ENCODE assay signal across 9 cellular contexts in the genomic region with DNA sequence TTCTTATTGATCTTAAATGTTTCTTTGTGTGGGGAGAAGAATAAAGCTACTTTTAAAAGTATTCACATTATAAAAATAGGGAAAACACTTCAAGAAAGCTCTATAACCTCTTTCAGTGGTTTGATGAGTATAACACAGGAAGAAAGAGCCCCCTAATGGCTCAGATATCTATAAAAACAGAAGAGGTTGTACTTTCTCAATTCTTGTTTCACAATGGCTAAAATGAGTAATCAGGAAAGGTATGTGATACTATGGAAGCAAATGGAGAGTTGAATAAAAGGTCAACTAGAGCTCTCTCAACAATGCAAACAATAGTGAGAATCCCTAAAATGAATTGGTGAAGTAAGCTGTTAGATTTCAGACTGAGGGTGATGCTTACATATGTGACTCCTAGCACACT.
DNase-seq lines count a peak whose midpoint lies in the region; ATAC-seq lines count a peak whose summit lies in the region.
"Had no signal": no experiment of that assay in that cellular context is flagged by ENCODE, and none has a peak within 500 bp of the region (broad histone marks: within the 10 kb centered on the region; RNA-seq: fewer than 3 reads in every experiment).

No MANE protein-coding gene starts in this region.

- intact Hi-C loops in activated CD4-positive, alpha-beta T cell treated with anti-CD3 and anti-CD28 coated beads for 36 hours (cut with DNase I, micrococcal nuclease) = no loop called here

- ATAC-seq in stimulated activated naive B cell treated with anti-CD40 and anti-IgM and Interleukin-4, amounts not matched to agents 10 μg/mL and 1 μg/mL and 100 μg/mL, for 72 hours (replicated peaks) = peak; percentile 21 to 31
- ATAC-seq in activated CD4-positive, alpha-beta T cell treated with anti-CD3 and anti-CD28 coated beads for 36 hours = no peak
- ATAC-seq in GM21619 (IDR thresholded peaks at IDR 0.05; ENCODE audit: unreplicated experiment) = no peak
- ATAC-seq: T-cell had no signal

- no peaks in the 10 kb centered on the region for H3K36me3 Mint-ChIP-seq in stimulated activated naive B cell treated with anti-CD40 and anti-IgM and Interleukin-4, amounts not matched to agents 10 μg/mL and 1 μg/mL and 100 μg/mL, for 72 hours
- H3K36me3 Mint-ChIP-seq in activated naive CD4-positive, alpha-beta T cell treated with anti-CD3 and anti-CD28 coated beads, Interleukin-2, amount 10 ng/mL, durations not matched to agents 7 days and 5 days = no peaks in the 10 kb centered on the region
- H3K36me3 Mint-ChIP-seq in activated CD4-positive, alpha-beta T cell treated with anti-CD3 and anti-CD28 coated beads for 36 hours (ENCODE audit: low read depth) = no peaks in the 10 kb centered on the region
- H3K36me3 Mint-ChIP-seq: T-cell had no signal

- POLR2A ChIA-PET in activated CD4-positive, alpha-beta T cell treated with anti-CD3 and anti-CD28 coated beads for 36 hours (lab: Charles Lee) = no interaction called here

- H3K4me1 Mint-ChIP-seq in stimulated activated naive B cell treated with anti-CD40 and anti-IgM and Interleukin-4, amounts not matched to agents 10 μg/mL and 1 μg/mL and 100 μg/mL, for 72 hours = no peaks in the 10 kb centered on the region
- no peaks in the 10 kb centered on the region for H3K4me1 Mint-ChIP-seq in activated naive CD4-positive, alpha-beta T cell treated with anti-CD3 and anti-CD28 coated beads, Interleukin-2, amount 10 ng/mL, durations not matched to agents 7 days and 5 days
- no peaks in the 10 kb centered on the region for H3K4me1 Mint-ChIP-seq in activated CD4-positive, alpha-beta T cell treated with anti-CD3 and anti-CD28 coated beads for 36 hours
- H3K4me1 Mint-ChIP-seq: T-cell had no signal

- no peaks in the 10 kb centered on the region for H3K9me3 Mint-ChIP-seq in stimulated activated naive B cell treated with anti-CD40 and anti-IgM and Interleukin-4, amounts not matched to agents 10 μg/mL and 1 μg/mL and 100 μg/mL, for 72 hours
- peaks cover 4% of the 10 kb centered on the region for H3K9me3 Mint-ChIP-seq in activated naive CD4-positive, alpha-beta T cell treated with anti-CD3 and anti-CD28 coated beads, Interleukin-2, amount 10 ng/mL, durations not matched to agents 7 days and 5 days
- peaks cover 4% of the 10 kb centered on the region for H3K9me3 Mint-ChIP-seq in activated CD4-positive, alpha-beta T cell treated with anti-CD3 and anti-CD28 coated beads for 36 hours (ENCODE audit: low read depth)

- H3K4me3 Mint-ChIP-seq in stimulated activated naive B cell treated with anti-CD40 and anti-IgM and Interleukin-4, amounts not matched to agents 10 μg/mL and 1 μg/mL and 100 μg/mL, for 72 hours = no peak overlapping the region
- H3K4me3 Mint-ChIP-seq in activated naive CD4-positive, alpha-beta T cell treated with anti-CD3 and anti-CD28 coated beads, Interleukin-2, amount 10 ng/mL, durations not matched to agents 7 days and 5 days = no peak overlapping the region
- no peak overlapping the region for H3K4me3 Mint-ChIP-seq in activated CD4-positive, alpha-beta T cell treated with anti-CD3 and anti-CD28 coated beads for 36 hours
- H3K4me3 Mint-ChIP-seq: T-cell had no signal

- CTCF ChIA-PET in activated naive CD4-positive, alpha-beta T cell treated with anti-CD3 and anti-CD28 coated beads, Interleukin-2, amount 10 ng/mL, durations not matched to agents 7 days and 5 days (lab: Charles Lee) = no interaction called here
- CTCF ChIA-PET in activated CD4-positive, alpha-beta T cell treated with anti-CD3 and anti-CD28 coated beads for 36 hours (lab: Charles Lee) = no interaction called here

- H3K27ac Mint-ChIP-seq in stimulated activated naive B cell treated with anti-CD40 and anti-IgM and Interleukin-4, amounts not matched to agents 10 μg/mL and 1 μg/mL and 100 μg/mL, for 72 hours = no peak overlapping the region
- no peak overlapping the region for H3K27ac Mint-ChIP-seq in activated naive CD4-positive, alpha-beta T cell treated with anti-CD3 and anti-CD28 coated beads, Interleukin-2, amount 10 ng/mL, durations not matched to agents 7 days and 5 days
- no peak overlapping the region for H3K27ac Mint-ChIP-seq in activated CD4-positive, alpha-beta T cell treated with anti-CD3 and anti-CD28 coated beads for 36 hours
- H3K27ac Mint-ChIP-seq: T-cell had no signal

- peak; percentile 47 for DNase-seq in NCI-H2171 treated with DMSO at 0.1 percent for 48 hours (lab: John Stamatoyannopoulos, UW)
- DNase-seq in NCI-H2171 (lab: John Stamatoyannopoulos, UW) = no peak
- DNase-seq in NCI-H524 treated with DMSO at 0.1 percent for 48 hours (lab: John Stamatoyannopoulos, UW) = peak; percentile 6
- DNase-seq in cerebellar cortex (ENCODE audit: low spot score) = peak; percentile 81
- DNase-seq in stimulated activated naive B cell treated with anti-CD40 and anti-IgM and Interleukin-4, amounts not matched to agents 10 μg/mL and 1 μg/mL and 100 μg/mL, for 72 hours = no peak
- DNase-seq in activated naive CD4-positive, alpha-beta T cell treated with anti-CD3 and anti-CD28 coated beads, Interleukin-2, amount 10 ng/mL, durations not matched to agents 7 days and 5 days = no peak
- DNase-seq in activated CD4-positive, alpha-beta T cell treated with anti-CD3 and anti-CD28 coated beads for 36 hours = no peak
- DNase-seq: T-cell had no signal

- H3K27me3 Mint-ChIP-seq in stimulated activated naive B cell treated with anti-CD40 and anti-IgM and Interleukin-4, amounts not matched to agents 10 μg/mL and 1 μg/mL and 100 μg/mL, for 72 hours = no peaks in the 10 kb centered on the region
- H3K27me3 Mint-ChIP-seq in activated naive CD4-positive, alpha-beta T cell treated with anti-CD3 and anti-CD28 coated beads, Interleukin-2, amount 10 ng/mL, durations not matched to agents 7 days and 5 days = no peaks in the 10 kb centered on the region
- H3K27me3 Mint-ChIP-seq in activated CD4-positive, alpha-beta T cell treated with anti-CD3 and anti-CD28 coated beads for 36 hours = no peaks in the 10 kb centered on the region
- H3K27me3 Mint-ChIP-seq: T-cell had no signal

Comparison
In these comparisons a context has a peak if more than half of its experiments do, and no peak if none do; other contexts are left out.
1. DNase-seq: peak in NCI-H2171 treated with DMSO at 0.1 percent for 48 hours (single experiment), NCI-H524 treated with DMSO at 0.1 percent for 48 hours (single experiment) and cerebellar cortex (single experiment); none in NCI-H2171 (single experiment), stimulated activated naive B cell treated with anti-CD40 and anti-IgM and Interleukin-4, amounts not matched to agents 10 μg/mL and 1 μg/mL and 100 μg/mL, for 72 hours (single experiment), activated naive CD4-positive, alpha-beta T cell treated with anti-CD3 and anti-CD28 coated beads, Interleukin-2, amount 10 ng/mL, durations not matched to agents 7 days and 5 days (single experiment) and activated CD4-positive, alpha-beta T cell treated with anti-CD3 and anti-CD28 coated beads for 36 hours (single experiment).
2. ATAC-seq: peak in stimulated activated naive B cell treated with anti-CD40 and anti-IgM and Interleukin-4, amounts not matched to agents 10 μg/mL and 1 μg/mL and 100 μg/mL, for 72 hours (2 of 2); none in activated CD4-positive, alpha-beta T cell treated with anti-CD3 and anti-CD28 coated beads for 36 hours (single experiment) and GM21619 (single experiment).